ENCODE assay signal across 1 cellular context in the genomic region with DNA sequence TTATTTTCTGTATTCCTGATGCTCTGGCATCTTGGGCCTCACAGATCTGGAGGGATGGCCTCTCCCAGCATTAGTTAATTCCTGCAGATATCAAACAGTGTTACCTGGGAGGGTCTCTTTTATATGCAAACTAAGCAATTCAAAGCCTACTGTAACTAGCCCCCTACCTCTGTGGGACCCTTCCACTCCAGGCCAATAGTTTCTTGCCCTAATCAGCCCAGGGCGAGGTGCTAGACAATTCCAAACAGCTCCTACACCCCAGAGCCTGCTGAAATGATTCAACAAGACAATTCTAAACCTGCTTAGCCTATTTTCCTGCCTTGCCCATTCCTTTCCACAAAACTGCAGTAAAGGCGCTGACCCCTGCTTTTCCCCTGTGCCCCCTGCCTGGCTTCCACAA.
TF ChIP-seq lines count a peak whose summit lies in the region.

No MANE protein-coding gene starts in this region.

TF ChIP-seq in WTC11, 78 proteins besides CTCF, POLR2A, EP300 and RAD21 (continued from another document):
- no peak for TF ChIP-seq KAT7 (CRISPR knock-in tag; IDR thresholded peaks at IDR 0.05; ENCODE audit: borderline replicate concordance)
- TF ChIP-seq TEAD1 (CRISPR knock-in tag; IDR thresholded peaks at IDR 0.05), result no peak
- TF ChIP-seq IRF2 (CRISPR knock-in tag; IDR thresholded peaks at IDR 0.05; ENCODE audit: borderline replicate concordance, low read depth), result no peak
- TF ChIP-seq, protein P1, sequence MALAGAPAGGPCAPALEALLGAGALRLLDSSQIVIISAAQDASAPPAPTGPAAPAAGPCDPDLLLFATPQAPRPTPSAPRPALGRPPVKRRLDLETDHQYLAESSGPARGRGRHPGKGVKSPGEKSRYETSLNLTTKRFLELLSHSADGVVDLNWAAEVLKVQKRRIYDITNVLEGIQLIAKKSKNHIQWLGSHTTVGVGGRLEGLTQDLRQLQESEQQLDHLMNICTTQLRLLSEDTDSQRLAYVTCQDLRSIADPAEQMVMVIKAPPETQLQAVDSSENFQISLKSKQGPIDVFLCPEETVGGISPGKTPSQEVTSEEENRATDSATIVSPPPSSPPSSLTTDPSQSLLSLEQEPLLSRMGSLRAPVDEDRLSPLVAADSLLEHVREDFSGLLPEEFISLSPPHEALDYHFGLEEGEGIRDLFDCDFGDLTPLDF (CRISPR knock-in tag; IDR thresholded peaks at IDR 0.05), result no peak
- TF ChIP-seq ATF3 (CRISPR knock-in tag; conservative IDR thresholded peaks at IDR 0.05), result no peak
- TF ChIP-seq ZNF671 (CRISPR knock-in tag; IDR thresholded peaks at IDR 0.05), result no peak
- no peak for TF ChIP-seq ZNF281 (CRISPR knock-in tag; IDR thresholded peaks at IDR 0.05)
- TF ChIP-seq, protein P2, sequence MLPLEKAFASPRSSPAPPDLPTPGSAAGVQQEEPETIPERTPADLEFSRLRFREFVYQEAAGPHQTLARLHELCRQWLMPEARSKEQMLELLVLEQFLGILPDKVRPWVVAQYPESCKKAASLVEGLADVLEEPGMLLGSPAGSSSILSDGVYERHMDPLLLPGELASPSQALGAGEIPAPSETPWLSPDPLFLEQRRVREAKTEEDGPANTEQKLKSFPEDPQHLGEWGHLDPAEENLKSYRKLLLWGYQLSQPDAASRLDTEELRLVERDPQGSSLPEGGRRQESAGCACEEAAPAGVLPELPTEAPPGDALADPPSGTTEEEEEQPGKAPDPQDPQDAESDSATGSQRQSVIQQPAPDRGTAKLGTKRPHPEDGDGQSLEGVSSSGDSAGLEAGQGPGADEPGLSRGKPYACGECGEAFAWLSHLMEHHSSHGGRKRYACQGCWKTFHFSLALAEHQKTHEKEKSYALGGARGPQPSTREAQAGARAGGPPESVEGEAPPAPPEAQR (CRISPR knock-in tag; IDR thresholded peaks at IDR 0.05), result no peak
- TF ChIP-seq MYBL2 (CRISPR knock-in tag; IDR thresholded peaks at IDR 0.05), result no peak
- TF ChIP-seq SP1 (CRISPR knock-in tag; conservative IDR thresholded peaks at IDR 0.05), result no peak
- TF ChIP-seq E2F5 (CRISPR knock-in tag; IDR thresholded peaks at IDR 0.05), result no peak
- no peak for TF ChIP-seq JAZF1 (CRISPR knock-in tag; IDR thresholded peaks at IDR 0.05)
